In genomic region chr18:10147752-10148151, GRCh38 we compare ENCODE assay signal across 28 cellular contexts.
"Had no signal": no experiment of that assay in that cellular context is flagged by ENCODE, and none has a peak within 500 bp of the region (broad histone marks: within the 10 kb centered on the region; RNA-seq: fewer than 3 reads in every experiment).

No MANE protein-coding gene starts in this region.

- H3K4me1 Mint-ChIP-seq: stimulated activated effector memory CD8-positive, alpha-beta T cell treated with anti-CD3 and anti-CD28 coated beads, Interleukin-12 subunit alpha, Interleukin-12 subunit beta, amount 100 ng/mL, for 72 hours; stimulated activated memory B cell treated with anti-CD40 and anti-IgM and Interleukin-4, amounts not matched to agents 10 μg/mL and 1 μg/mL and 100 μg/mL, for 72 hours; stimulated activated naive B cell treated with anti-CD40 and anti-IgM and Interleukin-4, amounts not matched to agents 10 μg/mL and 1 μg/mL and 100 μg/mL, for 72 hours; stimulated activated naive CD8-positive, alpha-beta T cell treated with anti-CD3 and anti-CD28 coated beads, Interleukin-15, amount 100 ng/mL, for 72 hours had no signal

- DNase-seq: stimulated activated CD4-positive, alpha-beta T cell treated with anti-CD3 and anti-CD28 coated beads, Interleukin-2, amount 100 ng/mL, for 48 hours; stimulated activated CD4-positive, alpha-beta T cell treated with anti-CD3 and anti-CD28 coated beads, Interleukin-4, amount 100 ng/mL, for 1 hour; stimulated activated CD4-positive, alpha-beta T cell treated with anti-CD3 and anti-CD28 coated beads, Interleukin-4, amount 100 ng/mL, for 24 hours; stimulated activated CD4-positive, alpha-beta T cell treated with anti-CD3 and anti-CD28 coated beads, Interleukin-4, amount 100 ng/mL, for 4 hours; stimulated activated CD8-positive, alpha-beta memory T cell treated with anti-CD3 and anti-CD28 coated beads, Interleukin-4, amount 100 ng/mL, for 48 hours; stimulated activated naive B cell treated with anti-CD40 and anti-IgM and Interleukin-4, amounts not matched to agents 10 μg/mL and 1 μg/mL and 100 μg/mL, for 72 hours; stimulated activated naive CD4-positive, alpha-beta T cell; stimulated activated naive CD4-positive, alpha-beta T cell treated with Interleukin-2 at 50 U/mL for 16 hours; stimulated activated naive CD8-positive, alpha-beta T cell treated with anti-CD3 and anti-CD28 coated beads, Interleukin-15, amount 100 ng/mL, for 72 hours; stimulated activated naive CD8-positive, alpha-beta T cell treated with anti-CD3 and anti-CD28 coated beads, Interleukin-15, Interleukin-2, amounts not matched to agents 100 U/mL and 50 U/mL, for 24 hours; stomach; substantia nigra; testis; thyroid gland; transverse colon; trophoblast cell; upper lobe of right lung; uterus had no signal

- H3K27ac ChIP-seq: stomach, suprapubic skin, testis, thoracic aorta, thyroid gland, tibial artery, tibial nerve, transverse colon, upper lobe of left lung, upper lobe of right lung, uterus, vagina had no signal

- H3K27me3 ChIP-seq: stomach, suprapubic skin, testis, thyroid gland, tibial artery, tibial nerve, transverse colon, upper lobe of left lung, upper lobe of right lung, uterus, vagina had no signal

- H3K4me1 ChIP-seq: transverse colon, uterus had no signal

- H3K9me3 Mint-ChIP-seq: stimulated activated naive CD8-positive, alpha-beta T cell treated with anti-CD3 and anti-CD28 coated beads, Interleukin-15, Interleukin-2, amounts not matched to agents 100 ng/mL and 50 ng/mL, for 24 hours had no signal

- H3K9me3 ChIP-seq: stomach, suprapubic skin, testis, thoracic aorta, thyroid gland, tibial artery, tibial nerve, transverse colon, upper lobe of left lung, upper lobe of right lung, uterus, vagina had no signal

- H3K4me3 Mint-ChIP-seq: stimulated activated effector memory CD8-positive, alpha-beta T cell treated with anti-CD3 and anti-CD28 coated beads, Interleukin-12 subunit alpha, Interleukin-12 subunit beta, amount 100 ng/mL, for 72 hours; stimulated activated memory B cell treated with anti-CD40 and anti-IgM and Interleukin-4, amounts not matched to agents 10 μg/mL and 1 μg/mL and 100 μg/mL, for 72 hours; stimulated activated naive B cell treated with anti-CD40 and anti-IgM and Interleukin-4, amounts not matched to agents 10 μg/mL and 1 μg/mL and 100 μg/mL, for 72 hours; stimulated activated naive CD8-positive, alpha-beta T cell treated with anti-CD3 and anti-CD28 coated beads, Interleukin-15, amount 100 ng/mL, for 72 hours; stimulated activated naive CD8-positive, alpha-beta T cell treated with anti-CD3 and anti-CD28 coated beads, Interleukin-15, Interleukin-2, amounts not matched to agents 100 ng/mL and 50 ng/mL, for 24 hours; type B pancreatic cell had no signal

- H3K4me3 ChIP-seq: stomach, suprapubic skin, testis, thoracic aorta, thyroid gland, tibial artery, tibial nerve, transverse colon, upper lobe of left lung, upper lobe of right lung, uterus, vagina had no signal

- H3K36me3 Mint-ChIP-seq: stimulated activated effector memory CD8-positive, alpha-beta T cell treated with anti-CD3 and anti-CD28 coated beads, Interleukin-12 subunit alpha, Interleukin-12 subunit beta, amount 100 ng/mL, for 72 hours; stimulated activated memory B cell treated with anti-CD40 and anti-IgM and Interleukin-4, amounts not matched to agents 10 μg/mL and 1 μg/mL and 100 μg/mL, for 72 hours; stimulated activated naive B cell treated with anti-CD40 and anti-IgM and Interleukin-4, amounts not matched to agents 10 μg/mL and 1 μg/mL and 100 μg/mL, for 72 hours; type B pancreatic cell had no signal

- H3K27ac Mint-ChIP-seq: stimulated activated effector memory CD8-positive, alpha-beta T cell treated with anti-CD3 and anti-CD28 coated beads, Interleukin-12 subunit alpha, Interleukin-12 subunit beta, amount 100 ng/mL, for 72 hours; stimulated activated memory B cell treated with anti-CD40 and anti-IgM and Interleukin-4, amounts not matched to agents 10 μg/mL and 1 μg/mL and 100 μg/mL, for 72 hours; stimulated activated naive B cell treated with anti-CD40 and anti-IgM and Interleukin-4, amounts not matched to agents 10 μg/mL and 1 μg/mL and 100 μg/mL, for 72 hours; stimulated activated naive CD8-positive, alpha-beta T cell treated with anti-CD3 and anti-CD28 coated beads, Interleukin-15, amount 100 ng/mL, for 72 hours; stimulated activated naive CD8-positive, alpha-beta T cell treated with anti-CD3 and anti-CD28 coated beads, Interleukin-15, Interleukin-2, amounts not matched to agents 100 ng/mL and 50 ng/mL, for 24 hours; type B pancreatic cell had no signal

- H3K27me3 Mint-ChIP-seq: stimulated activated memory B cell treated with anti-CD40 and anti-IgM and Interleukin-4, amounts not matched to agents 10 μg/mL and 1 μg/mL and 100 μg/mL, for 72 hours; stimulated activated naive CD8-positive, alpha-beta T cell treated with anti-CD3 and anti-CD28 coated beads, Interleukin-15, amount 100 ng/mL, for 72 hours; stimulated activated naive CD8-positive, alpha-beta T cell treated with anti-CD3 and anti-CD28 coated beads, Interleukin-15, Interleukin-2, amounts not matched to agents 100 ng/mL and 50 ng/mL, for 24 hours; type B pancreatic cell had no signal

- H3K36me3 ChIP-seq: stomach, suprapubic skin, thoracic aorta, thyroid gland, tibial artery, tibial nerve, transverse colon, upper lobe of left lung, upper lobe of right lung, uterus, vagina had no signal
